Comparison of ENCODE assay signal across 25 cellular contexts in genomic region chr10:37826806-37827205, GRCh38. TPM values are rescaled to one million over a fixed set of nuclear protein-coding genes. Genes with fewer than 3 reads are reported as not detected.
A peak's percentile ranks its signal among the peaks of the same experiment; 100 is the strongest.
DNase-seq lines count a peak whose midpoint lies in the region; ATAC-seq, FAIRE-seq and TF ChIP-seq lines count a peak whose summit lies in the region.
"Had no signal": no experiment of that assay in that cellular context is flagged by ENCODE, and none has a peak within 500 bp of the region (broad histone marks: within the 10 kb centered on the region; RNA-seq: fewer than 3 reads in every experiment).

No MANE protein-coding gene starts in this region.

- no peaks in the 10 kb centered on the region for H3K27me3 Mint-ChIP-seq in stimulated activated memory B cell treated with anti-CD40 and anti-IgM and Interleukin-4, amounts not matched to agents 10 μg/mL and 1 μg/mL and 100 μg/mL, for 72 hours
- peaks cover 8% of the 10 kb centered on the region for H3K27me3 Mint-ChIP-seq in endothelial cell (ENCODE audit: unreplicated experiment)
- H3K27me3 Mint-ChIP-seq: CD4-positive, alpha-beta memory T cell; CD4-positive, CD25-positive, alpha-beta regulatory T cell; CD8-positive, alpha-beta memory T cell had no signal

- no peak for FAIRE-seq in GM12891 (lab: Jason Lieb, UNC)
- FAIRE-seq: A204.1, GM12878, GM19239 had no signal

- ATAC-seq in stimulated activated memory B cell treated with anti-CD40 and anti-IgM and Interleukin-4, amounts not matched to agents 10 μg/mL and 1 μg/mL and 100 μg/mL, for 72 hours, result peak; percentile 24
- ATAC-seq: GM12878 had no signal

- no peaks in the 10 kb centered on the region for H3K4me1 Mint-ChIP-seq in stimulated activated memory B cell treated with anti-CD40 and anti-IgM and Interleukin-4, amounts not matched to agents 10 μg/mL and 1 μg/mL and 100 μg/mL, for 72 hours
- no peaks in the 10 kb centered on the region for H3K4me1 Mint-ChIP-seq in endothelial cell (ENCODE audit: unreplicated experiment)
- H3K4me1 Mint-ChIP-seq: CD14-positive monocyte; CD4-positive, alpha-beta memory T cell; CD4-positive, CD25-positive, alpha-beta regulatory T cell; CD8-positive, alpha-beta memory T cell had no signal

- no peak for TF ChIP-seq CTCF in endothelial cell (IDR thresholded peaks at IDR 0.05; ENCODE audit: unreplicated experiment)

- peaks cover 25% of the 10 kb centered on the region for H3K9me3 Mint-ChIP-seq in stimulated activated memory B cell treated with anti-CD40 and anti-IgM and Interleukin-4, amounts not matched to agents 10 μg/mL and 1 μg/mL and 100 μg/mL, for 72 hours
- peaks cover 17% of the 10 kb centered on the region for H3K9me3 Mint-ChIP-seq in endothelial cell (ENCODE audit: unreplicated experiment)

- H3K36me3 Mint-ChIP-seq in stimulated activated memory B cell treated with anti-CD40 and anti-IgM and Interleukin-4, amounts not matched to agents 10 μg/mL and 1 μg/mL and 100 μg/mL, for 72 hours, result peaks cover 74% of the 10 kb centered on the region
- H3K36me3 Mint-ChIP-seq in endothelial cell (ENCODE audit: low read depth, unreplicated experiment), result peaks cover 40% of the 10 kb centered on the region

- no peak overlapping the region for H3K4me3 Mint-ChIP-seq in stimulated activated memory B cell treated with anti-CD40 and anti-IgM and Interleukin-4, amounts not matched to agents 10 μg/mL and 1 μg/mL and 100 μg/mL, for 72 hours
- no peak overlapping the region for H3K4me3 Mint-ChIP-seq in endothelial cell (ENCODE audit: unreplicated experiment)
- H3K4me3 Mint-ChIP-seq: CD14-positive monocyte; CD4-positive, CD25-positive, alpha-beta regulatory T cell; CD8-positive, alpha-beta memory T cell had no signal

- no peak for TF ChIP-seq POLR2A in GM12891 (IDR thresholded peaks at IDR 0.05; ENCODE audit: low read depth, low read length)

- H3K27ac Mint-ChIP-seq in stimulated activated memory B cell treated with anti-CD40 and anti-IgM and Interleukin-4, amounts not matched to agents 10 μg/mL and 1 μg/mL and 100 μg/mL, for 72 hours, result no peak overlapping the region
- H3K27ac Mint-ChIP-seq in endothelial cell (ENCODE audit: unreplicated experiment), result no peak overlapping the region
- H3K27ac Mint-ChIP-seq: CD14-positive monocyte; CD4-positive, alpha-beta memory T cell; CD4-positive, CD25-positive, alpha-beta regulatory T cell; CD8-positive, alpha-beta memory T cell had no signal

- DNase-seq in GM12891 (ENCODE audit: insufficient read length, low spot score), result no peak
- DNase-seq in MV-4-11 (lab: John Stamatoyannopoulos, UW), result peak; percentile 17
- no peak for DNase-seq in endothelial cell (ENCODE audit: low spot score)
- DNase-seq in KG1 (lab: John Stamatoyannopoulos, UW), result no peak
- DNase-seq in HPDE6-E6E7 (ENCODE audit: extremely low spot score), result no peak
- DNase-seq: 8988T; ACHN; BE2C; C1 segment of cervical spinal cord; CD4-positive, alpha-beta memory T cell; CD4-positive, CD25-positive, alpha-beta regulatory T cell; CD8-positive, alpha-beta memory T cell; COR-L47; DMS 273 treated with DMSO at 0.1 percent for 48 hours; DMS153; DMS53; DMS79; DND-41; EL; GDM1 had no signal

TF ChIP-seq in GM12891, 5 proteins besides CTCF, POLR2A, EP300 and RAD21:
- TF ChIP-seq SPI1 (IDR thresholded peaks at IDR 0.05; ENCODE audit: low read depth, low read length) (0 out of 2 replicates have a peak, but pooled peaks have one; percentile 12), TAF1 (IDR thresholded peaks at IDR 0.05; ENCODE audit: low read depth, low read length) (no peak), POLR2AphosphoS5 (IDR thresholded peaks at IDR 0.05; ENCODE audit: low read depth, low read length) (no peak)

RNA-seq across cellular contexts. Expression of gene ZNF248, which starts 30.6 kb away (rescaled TPM):
- polyA plus RNA-seq in GM12891 (2012; ENCODE audit: low read depth, missing spikeins), result 5.9 TPM
- total RNA-seq in endothelial cell (ENCODE audit: unreplicated experiment), result 6.3 TPM
